1 cellular context compared by ENCODE assay signal in genomic region chr6:27230758-27231111, GRCh38.
A peak's percentile ranks its signal among the peaks of the same experiment; 100 is the strongest.
TF ChIP-seq lines count a peak whose summit lies in the region.

No MANE protein-coding gene starts in this region.

TF ChIP-seq in HEK293, 187 proteins besides CTCF, POLR2A, EP300 and RAD21 (continued from another document):
- TF ChIP-seq ZBTB11 (tag by site-specific recombination; conservative IDR thresholded peaks at IDR 0.05; ENCODE audit: low read depth) (peak; percentile 13; the same call in 1 of the 2 replicates), ZNF664 (tag by site-specific recombination; IDR thresholded peaks at IDR 0.05) (no peak), ZNF335 (tag by site-specific recombination; conservative IDR thresholded peaks at IDR 0.05) (peak; percentile 60; the same call in 1 of the 2 replicates)
